In the genomic region with DNA sequence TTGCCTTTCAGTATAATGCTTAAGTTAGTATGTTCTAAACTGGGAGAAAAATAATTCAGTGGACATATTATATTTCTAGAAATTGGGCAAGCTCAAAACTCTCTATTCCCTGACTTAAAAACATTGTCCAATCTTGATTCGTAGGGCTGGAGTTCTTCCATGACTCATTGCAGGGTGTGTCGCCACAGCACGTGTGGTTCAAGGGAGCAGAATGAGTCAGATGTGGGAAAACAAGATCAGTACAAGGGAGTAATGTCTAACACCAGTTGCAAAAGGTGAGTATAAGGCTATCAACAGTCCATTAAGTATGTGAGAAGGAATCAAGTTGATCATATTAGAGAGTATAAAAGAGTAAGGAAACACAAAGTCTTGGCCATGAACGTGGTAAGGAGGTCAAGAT, we compare ENCODE assay signal across 16 cellular contexts.
DNase-seq lines count a peak whose midpoint lies in the region; ATAC-seq, FAIRE-seq and TF ChIP-seq lines count a peak whose summit lies in the region.
"Had no signal": no experiment of that assay in that cellular context is flagged by ENCODE, and none has a peak within 500 bp of the region (broad histone marks: within the 10 kb centered on the region; RNA-seq: fewer than 3 reads in every experiment).

No MANE protein-coding gene starts in this region.

- H3K27ac Mint-ChIP-seq in Calu3 (ENCODE audit: unreplicated experiment) (peak overlapping the region; percentile 90), HFFc6 (no peak overlapping the region)
- H3K27ac Mint-ChIP-seq: activated CD4-positive, alpha-beta T cell treated with anti-CD3 and anti-CD28 coated beads, Interleukin-2, amount 10 ng/mL, durations not matched to agents 24 days and 14 days; activated naive CD4-positive, alpha-beta T cell treated with anti-CD3 and anti-CD28 coated beads for 36 hours; natural killer cell treated with Interleukin-12 subunit alpha and Interleukin-12 subunit beta and Interleukin-15 and Interleukin-18, amount 100 ng/mL, for 72 hours had no signal

- H3K4me3 Mint-ChIP-seq in Calu3 (ENCODE audit: low read depth, unreplicated experiment) (peak overlapping the region; percentile 6), HFFc6 (no peak overlapping the region)
- H3K4me3 Mint-ChIP-seq: activated CD4-positive, alpha-beta T cell treated with anti-CD3 and anti-CD28 coated beads, Interleukin-2, amount 10 ng/mL, durations not matched to agents 24 days and 14 days; activated naive CD4-positive, alpha-beta T cell treated with anti-CD3 and anti-CD28 coated beads for 36 hours; natural killer cell treated with Interleukin-12 subunit alpha and Interleukin-12 subunit beta and Interleukin-15 and Interleukin-18, amount 100 ng/mL, for 72 hours had no signal

- no peak overlapping the region for H2BK12ac ChIP-seq in mesenchymal stem cell (ENCODE audit: low read length in 2 of 2)

- WGBS in mesenchymal stem cell: 29% methylated on average over 4 of the region's 4 CpGs

- H4K8ac ChIP-seq in mesenchymal stem cell (ENCODE audit: low read length): no peak overlapping the region

- no peak overlapping the region for H3K18ac ChIP-seq in mesenchymal stem cell (ENCODE audit: low read depth in 1 of 2, low read length in 2 of 2)

- H3K9me3 ChIP-seq in mesenchymal stem cell (ENCODE audit: control insufficient read depth, low read length): peaks cover 3% of the 10 kb centered on the region
- H3K9me3 ChIP-seq: Caco-2 had no signal

- peaks cover 7% of the 10 kb centered on the region for H3K36me3 Mint-ChIP-seq in Calu3 (ENCODE audit: insufficient read depth, unreplicated experiment)
- no peaks in the 10 kb centered on the region for H3K36me3 Mint-ChIP-seq in HFFc6 (ENCODE audit: low read depth)

- H3K79me1 ChIP-seq in mesenchymal stem cell (replicated peaks; ENCODE audit: low read length, poor library complexity, severe bottlenecking): no peaks in the 10 kb centered on the region

- peak; percentile 86 for FAIRE-seq in bronchial epithelial cell (lab: Jason Lieb, UNC)
- FAIRE-seq: HTR-8/SVneo had no signal

- BruUV-seq in Calu3 (replicated peaks; lab: Mats Ljungman, UMichigan): no TSS peak

- H2BK120ac ChIP-seq in mesenchymal stem cell (ENCODE audit: low read depth, low read length): no peak overlapping the region

- H3K27ac ChIP-seq in mesenchymal stem cell (ENCODE audit: low read length, poor library complexity, severe bottlenecking): no peak overlapping the region

- no peak overlapping the region for H2BK15ac ChIP-seq in mesenchymal stem cell (ENCODE audit: low read depth, poor library complexity, severe bottlenecking)

- no peak for TF ChIP-seq POLR2A in NB4 (IDR thresholded peaks at IDR 0.05; ENCODE audit: extremely low read depth, insufficient read length)

- H2BK5ac ChIP-seq in mesenchymal stem cell (ENCODE audit: low read depth, low read length, poor library complexity, severe bottlenecking): no peak overlapping the region

- no peak overlapping the region for H3K4me3 ChIP-seq in NB4 (ENCODE audit: low read depth, low read length)
- no peak overlapping the region for H3K4me3 ChIP-seq in bronchial epithelial cell (ENCODE audit: low read depth, low read length)
- H3K4me3 ChIP-seq in mesenchymal stem cell (ENCODE audit: insufficient read depth in 1 of 2, low read depth in 1 of 2, low read length in 2 of 2): no peak overlapping the region

- no peak overlapping the region for H3K4me2 ChIP-seq in mesenchymal stem cell (ENCODE audit: low read length, poor library complexity, severe bottlenecking)

- H3K4ac ChIP-seq in mesenchymal stem cell (ENCODE audit: low read depth in 1 of 2, low read length in 2 of 2): no peak overlapping the region

- H3K27me3 Mint-ChIP-seq in Calu3 (ENCODE audit: unreplicated experiment) (no peaks in the 10 kb centered on the region), HFFc6 (ENCODE audit: insufficient read depth) (peaks cover 2% of the 10 kb centered on the region; the same call in 1 of the 2 replicates)
- H3K27me3 Mint-ChIP-seq: activated CD4-positive, alpha-beta T cell treated with anti-CD3 and anti-CD28 coated beads, Interleukin-2, amount 10 ng/mL, durations not matched to agents 24 days and 14 days; natural killer cell treated with Interleukin-12 subunit alpha and Interleukin-12 subunit beta and Interleukin-15 and Interleukin-18, amount 100 ng/mL, for 72 hours had no signal

- CTCF ChIA-PET in Calu3 (lab: Charles Lee): interaction anchor here (0.6 to 1.1 kb wide), 2 partner anchors 328 to 888 kb away, joined by 3 read pairs; no protein-coding TSS in a partner anchor

- H3K9me3 Mint-ChIP-seq in Calu3 (ENCODE audit: low read depth, unreplicated experiment) (peaks cover 4% of the 10 kb centered on the region), HFFc6 (peaks cover 40% of the 10 kb centered on the region)

- no peak overlapping the region for H3K23ac ChIP-seq in mesenchymal stem cell (ENCODE audit: low read length in 2 of 2)

- no peaks in the 10 kb centered on the region for H3K27me3 ChIP-seq in bronchial epithelial cell (ENCODE audit: control insufficient read depth, insufficient read depth, low read length)
- no peaks in the 10 kb centered on the region for H3K27me3 ChIP-seq in mesenchymal stem cell (ENCODE audit: control insufficient read depth in 1 of 2, insufficient read depth in 1 of 2, low read length in 2 of 2)

- no peak overlapping the region for H2AK5ac ChIP-seq in mesenchymal stem cell (ENCODE audit: low read length, severe bottlenecking)

- no peaks in the 10 kb centered on the region for H3K4me1 ChIP-seq in mesenchymal stem cell (ENCODE audit: control insufficient read depth, insufficient read depth, low read depth, low read length)
- H3K4me1 ChIP-seq: Caco-2 had no signal

- H3K9ac ChIP-seq in mesenchymal stem cell (ENCODE audit: low read length): no peak overlapping the region

- H3K4me1 Mint-ChIP-seq in Calu3 (ENCODE audit: low read depth, unreplicated experiment): peaks cover 10% of the 10 kb centered on the region
- H3K4me1 Mint-ChIP-seq in HFFc6 (ENCODE audit: low read depth): no peaks in the 10 kb centered on the region
- H3K4me1 Mint-ChIP-seq: activated CD4-positive, alpha-beta T cell treated with anti-CD3 and anti-CD28 coated beads, Interleukin-2, amount 10 ng/mL, durations not matched to agents 24 days and 14 days had no signal

- TF ChIP-seq CTCF in Calu3 (IDR thresholded peaks at IDR 0.05; ENCODE audit: unreplicated experiment) (no peak), NB4 (IDR thresholded peaks at IDR 0.05; ENCODE audit: low read depth, low read length) (no peak), bronchial epithelial cell (IDR thresholded peaks at IDR 0.05; ENCODE audit: insufficient read depth, low read length, severe bottlenecking) (no peak), HFFc6 (IDR thresholded peaks at IDR 0.05) (no peak)

- H2AFZ ChIP-seq in mesenchymal stem cell (ENCODE audit: low read depth, low read length): no peak overlapping the region

- H4K91ac ChIP-seq in mesenchymal stem cell (ENCODE audit: low read length): no peak overlapping the region

- H3K14ac ChIP-seq in mesenchymal stem cell (ENCODE audit: low read length in 2 of 2): no peak overlapping the region

- intact Hi-C loops in Calu3 (cut with micrococcal nuclease; ENCODE audit: unreplicated experiment): no loop called here

- no peak for ATAC-seq in HG02678 (IDR thresholded peaks at IDR 0.05; ENCODE audit: unreplicated experiment)
- ATAC-seq: natural killer cell treated with Interleukin-12 subunit alpha and Interleukin-12 subunit beta and Interleukin-15 and Interleukin-18, amount 100 ng/mL, for 72 hours had no signal

- DNase-seq in Calu3: peak; percentile 74
- peak; percentile 62 for DNase-seq in NB4 (ENCODE audit: low read depth)
- peak; percentile 95 for DNase-seq in bronchial epithelial cell (ENCODE audit: low read depth)
- peak; percentile 1 for DNase-seq in mesenchymal stem cell
- no peak for DNase-seq in germinal center (ENCODE audit: low spot score)
- no peak for DNase-seq in amygdala (lab: John Stamatoyannopoulos, UW)
- DNase-seq in HFFc6: no peak
- DNase-seq: activated CD4-positive, alpha-beta T cell treated with anti-CD3 and anti-CD28 coated beads, Interleukin-2, amount 10 ng/mL, durations not matched to agents 24 days and 14 days; activated naive CD4-positive, alpha-beta T cell treated with anti-CD3 and anti-CD28 coated beads for 36 hours; Caco-2; effector CD8-positive, alpha-beta T cell; NCI-H2029; stimulated activated CD4-positive, alpha-beta T cell treated with anti-CD3 and anti-CD28 coated beads, Interleukin-1b, Interleukin-23, amount 100 ng/mL, for 48 hours had no signal

- H3K36me3 ChIP-seq in bronchial epithelial cell (ENCODE audit: control insufficient read depth, insufficient read depth, low read length): no peaks in the 10 kb centered on the region
- H3K36me3 ChIP-seq in mesenchymal stem cell (ENCODE audit: control insufficient read depth in 1 of 2, insufficient read depth in 2 of 2, low read depth in 1 of 2, low read length in 2 of 2): no peaks in the 10 kb centered on the region

Comparison
In these comparisons a context has a peak if more than half of its experiments do, and no peak if none do; other contexts are left out.
1. DNase-seq: peak in Calu3 (single experiment), NB4 (single experiment), bronchial epithelial cell (single experiment) and mesenchymal stem cell (single experiment); none in germinal center (single experiment), amygdala (0 of 56) and HFFc6 (single experiment).